20 cellular contexts compared by ENCODE assay signal in the genomic region with DNA sequence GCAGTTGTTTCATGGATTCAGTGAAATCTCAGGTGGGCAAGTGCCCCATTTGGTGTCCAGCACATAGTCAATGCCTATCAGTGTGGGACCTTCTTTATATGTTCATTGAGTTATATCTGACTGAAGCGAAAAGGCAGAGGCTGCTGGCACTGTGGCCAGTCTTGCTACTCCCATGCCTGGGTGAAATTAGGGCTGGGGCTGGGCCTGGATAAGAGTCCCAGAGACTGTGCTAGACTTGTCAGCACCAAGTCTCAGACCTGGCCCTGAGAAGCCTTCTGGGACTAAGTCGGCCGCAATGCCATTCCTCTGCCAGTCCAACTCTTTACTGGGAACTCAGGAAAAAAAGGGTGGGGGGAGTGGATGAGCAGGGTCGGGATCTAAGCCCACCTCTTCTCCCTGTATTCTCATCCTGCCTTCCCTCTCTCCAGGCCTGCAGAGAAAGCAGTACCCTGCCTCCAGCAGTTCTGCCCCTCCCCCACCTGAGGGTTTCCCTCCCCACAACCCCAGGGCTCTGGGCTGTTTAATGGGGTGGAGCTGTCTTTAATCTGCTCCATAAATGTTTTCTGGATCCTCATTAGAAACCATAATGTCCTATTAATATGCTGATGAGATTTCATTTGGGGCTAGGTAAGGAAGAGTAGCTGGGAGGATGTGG.
"Had no signal": no experiment of that assay in that cellular context is flagged by ENCODE, and none has a peak within 500 bp of the region (broad histone marks: within the 10 kb centered on the region; RNA-seq: fewer than 3 reads in every experiment).

No MANE protein-coding gene starts in this region.

- H3K36me3 Mint-ChIP-seq: mesothelial cell of epicardium had no signal

- H3K4me1 ChIP-seq: thyroid gland had no signal

- H3K27ac ChIP-seq: dorsolateral prefrontal cortex, thyroid gland had no signal

- H3K9me3 ChIP-seq: thyroid gland had no signal

- H3K4me3 Mint-ChIP-seq: mesothelial cell of epicardium, nephron progenitor cell had no signal

- H3K4me3 ChIP-seq: dorsolateral prefrontal cortex, thyroid gland had no signal

- H3K36me3 ChIP-seq: thyroid gland had no signal

- DNase-seq: activated CD4-positive, alpha-beta T cell treated with anti-CD3 and anti-CD28 coated beads, Interleukin-2, amount 50 U/mL, for 1 hour; activated CD4-positive, CD25-positive, alpha-beta regulatory T cell treated with anti-CD3 and anti-CD28 coated beads, Interleukin-2, amount 50 U/mL, for 72 hours; activated CD8-positive, alpha-beta memory T cell treated with anti-CD3 and anti-CD28 coated beads for 24 hours; activated CD8-positive, alpha-beta memory T cell treated with anti-CD3 and anti-CD28 coated beads, Interleukin-2, amount 50 U/mL, for 48 hours; activated effector memory CD4-positive, alpha-beta T cell treated with anti-CD3 and anti-CD28 coated beads, Interleukin-2, amount 50 U/mL, for 16 hours; activated naive CD4-positive, alpha-beta T cell treated with anti-CD3 and anti-CD28 coated beads, Interleukin-2, amount 50 U/mL, for 16 hours; activated T-cell treated with anti-CD3 and anti-CD28 coated beads, Interleukin-2, amount 50 U/mL, for 48 hours; foreskin melanocyte; nephron progenitor cell; occipital lobe; stimulated activated CD4-positive, alpha-beta T cell treated with anti-CD3 and anti-CD28 coated beads, Interleukin-12 subunit alpha, Interleukin-12 subunit beta, amount 100 ng/mL, for 4 hours; stimulated activated CD4-positive, alpha-beta T cell treated with anti-CD3 and anti-CD28 coated beads, Interleukin-1b, Interleukin-23, amount 100 ng/mL, for 48 hours; stimulated activated CD8-positive, alpha-beta memory T cell treated with anti-CD3 and anti-CD28 coated beads, Interleukin-4, amount 100 ng/mL, for 48 hours; stimulated activated naive CD4-positive, alpha-beta T cell; T1000; thyroid gland had no signal

- H3K27ac Mint-ChIP-seq: mesothelial cell of epicardium, nephron progenitor cell, progenitor cell of endocrine pancreas had no signal

- H3K27me3 Mint-ChIP-seq: progenitor cell of endocrine pancreas had no signal

- FAIRE-seq: urothelium cell line had no signal

- H3K27me3 ChIP-seq: thyroid gland had no signal
